Comparison of ENCODE assay signal across 11 cellular contexts in the genomic region with DNA sequence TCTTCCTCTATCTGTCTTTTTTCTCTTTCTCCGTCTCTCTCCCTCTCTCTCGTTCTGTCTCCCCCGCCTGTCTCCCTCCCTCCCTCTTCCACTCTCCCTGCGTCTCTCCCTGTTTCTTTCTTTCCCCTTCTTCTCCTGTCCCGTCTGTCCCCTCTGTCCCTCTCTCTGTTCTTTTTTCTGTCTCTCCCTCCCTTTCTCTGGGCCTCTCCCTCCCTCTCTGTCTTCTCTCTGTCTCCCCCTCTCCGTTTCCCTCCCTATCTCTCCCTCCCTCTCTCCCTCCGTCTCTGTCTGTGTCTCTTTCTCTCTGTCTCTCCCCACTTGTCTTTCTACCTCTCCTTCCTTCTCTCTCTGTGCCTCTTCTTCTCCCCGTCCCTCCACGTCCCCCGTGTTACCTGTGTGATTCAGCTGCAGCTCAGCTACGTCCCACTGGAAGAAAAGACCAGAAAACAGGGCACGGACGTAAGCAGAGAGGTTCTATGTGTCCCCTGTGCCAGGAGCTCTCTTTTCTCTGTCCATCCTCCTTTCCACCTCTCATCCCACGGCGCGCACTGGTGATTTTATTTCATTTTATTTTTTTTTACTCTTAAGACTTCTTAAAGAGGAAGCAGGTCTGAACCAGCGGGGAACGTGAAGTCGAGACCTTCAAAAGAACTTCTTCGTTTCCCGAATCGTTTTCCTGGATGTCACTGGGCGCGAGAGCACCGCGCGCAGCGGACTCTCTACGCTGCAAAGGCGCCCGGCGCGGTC. TPM values are rescaled to one million over a fixed set of nuclear protein-coding genes. Genes with fewer than 3 reads are reported as not detected.
DNase-seq lines count a peak whose midpoint lies in the region; ATAC-seq and TF ChIP-seq lines count a peak whose summit lies in the region.
"Had no signal": no experiment of that assay in that cellular context is flagged by ENCODE, and none has a peak within 500 bp of the region (broad histone marks: within the 10 kb centered on the region; RNA-seq: fewer than 3 reads in every experiment).

No MANE protein-coding gene starts in this region.

- peak overlapping the region; percentile 29; the same call in 1 of the 2 replicates for H2AFZ ChIP-seq in PC-3 (ENCODE audit: low read length)

- H3K9me2 ChIP-seq in PC-3 (replicated peaks; ENCODE audit: low read length), result no peaks in the 10 kb centered on the region

- H3K27me3 Mint-ChIP-seq in activated CD4-positive, alpha-beta T cell treated with anti-CD3 and anti-CD28 coated beads, Interleukin-2, amount 10 ng/mL, durations not matched to agents 24 days and 14 days, result peaks cover 44% of the 10 kb centered on the region
- H3K27me3 Mint-ChIP-seq in dendritic cell treated with granulocyte-macrophage colony-stimulating factor and Interleukin-4, amounts not matched to agents 40 ng/mL and 50 ng/mL, for 4 days, result peaks cover 92% of the 10 kb centered on the region
- H3K27me3 Mint-ChIP-seq in endothelial cell (ENCODE audit: unreplicated experiment), result peaks cover 37% of the 10 kb centered on the region

- 3 to 5% (median 4%) methylated on average over 33 of the region's 33 CpGs for WGBS in spleen, 5 donors

- TF ChIP-seq CTCF in PC-3 (conservative IDR thresholded peaks at IDR 0.05; ENCODE audit: low read depth, low read length), result no peak
- no peak for TF ChIP-seq CTCF in spleen (IDR thresholded peaks at IDR 0.05 in 8 of 11, conservative IDR thresholded peaks at IDR 0.05 in 3 of 11)
- no peak for TF ChIP-seq CTCF in endothelial cell (IDR thresholded peaks at IDR 0.05; ENCODE audit: unreplicated experiment)

- H3K4me3 Mint-ChIP-seq in activated CD4-positive, alpha-beta T cell treated with anti-CD3 and anti-CD28 coated beads, Interleukin-2, amount 10 ng/mL, durations not matched to agents 24 days and 14 days, result peak overlapping the region; percentile 91
- no peak overlapping the region for H3K4me3 Mint-ChIP-seq in dendritic cell treated with granulocyte-macrophage colony-stimulating factor and Interleukin-4, amounts not matched to agents 40 ng/mL and 50 ng/mL, for 4 days
- no peak overlapping the region for H3K4me3 Mint-ChIP-seq in endothelial cell (ENCODE audit: unreplicated experiment)

- BruUV-seq in PC-3 (replicated peaks; lab: Mats Ljungman, UMichigan), result no TSS peak

- H3K4me1 Mint-ChIP-seq in activated CD4-positive, alpha-beta T cell treated with anti-CD3 and anti-CD28 coated beads, Interleukin-2, amount 10 ng/mL, durations not matched to agents 24 days and 14 days, result peaks cover 60% of the 10 kb centered on the region
- peaks cover 61% of the 10 kb centered on the region for H3K4me1 Mint-ChIP-seq in dendritic cell treated with granulocyte-macrophage colony-stimulating factor and Interleukin-4, amounts not matched to agents 40 ng/mL and 50 ng/mL, for 4 days (ENCODE audit: low read depth)
- H3K4me1 Mint-ChIP-seq in endothelial cell (ENCODE audit: unreplicated experiment), result peaks cover 24% of the 10 kb centered on the region

- peak overlapping the region; percentile 58 for H3K4me2 ChIP-seq in PC-3 (ENCODE audit: low read length)

- H3K27ac ChIP-seq in PC-3 (ENCODE audit: low read length) (no peak overlapping the region), spleen (peak overlapping the region in 2 of 8 donors; percentile 28 to 46)
- H3K27ac ChIP-seq: tibial artery had no signal

- no peaks in the 10 kb centered on the region for H3K36me3 ChIP-seq in PC-3 (ENCODE audit: low read depth, low read length)
- H3K36me3 ChIP-seq in spleen, result no peaks in the 10 kb centered on the region
- H3K36me3 ChIP-seq: tibial artery had no signal

- H3K4me1 ChIP-seq in PC-3 (ENCODE audit: insufficient read depth, low read length), result peaks cover 3% of the 10 kb centered on the region; the same call in 1 of the 2 replicates
- H3K4me1 ChIP-seq in spleen, result peaks cover 23 to 58% (median 49%) of the 10 kb centered on the region in 6 donors

- H3K4me3 ChIP-seq in PC-3 (ENCODE audit: low read length) (peak overlapping the region; percentile 40; the same call in 1 of the 2 replicates), spleen (peak overlapping the region; percentile 9 to 67 (median 30))
- H3K4me3 ChIP-seq: lung, tibial artery had no signal

- H3K36me3 Mint-ChIP-seq in activated CD4-positive, alpha-beta T cell treated with anti-CD3 and anti-CD28 coated beads, Interleukin-2, amount 10 ng/mL, durations not matched to agents 24 days and 14 days (ENCODE audit: low read depth), result peaks cover 29% of the 10 kb centered on the region
- no peaks in the 10 kb centered on the region for H3K36me3 Mint-ChIP-seq in dendritic cell treated with granulocyte-macrophage colony-stimulating factor and Interleukin-4, amounts not matched to agents 40 ng/mL and 50 ng/mL, for 4 days (ENCODE audit: low read depth)
- H3K36me3 Mint-ChIP-seq in endothelial cell (ENCODE audit: low read depth, unreplicated experiment), result peaks cover 14% of the 10 kb centered on the region

- H4K20me1 ChIP-seq in PC-3 (ENCODE audit: low read length), result no peaks in the 10 kb centered on the region

- H3K79me2 ChIP-seq in PC-3 (ENCODE audit: low read length), result no peaks in the 10 kb centered on the region

- no peak for TF ChIP-seq POLR2A in spleen (IDR thresholded peaks at IDR 0.05)

- no peaks in the 10 kb centered on the region for H3F3A ChIP-seq in PC-3 (ENCODE audit: low read length, unreplicated experiment)

- CTCF ChIA-PET in PC-3 (lab: Charles Lee), result no interaction called here

- peak overlapping the region; percentile 50 for H3K27ac Mint-ChIP-seq in activated CD4-positive, alpha-beta T cell treated with anti-CD3 and anti-CD28 coated beads, Interleukin-2, amount 10 ng/mL, durations not matched to agents 24 days and 14 days
- H3K27ac Mint-ChIP-seq in dendritic cell treated with granulocyte-macrophage colony-stimulating factor and Interleukin-4, amounts not matched to agents 40 ng/mL and 50 ng/mL, for 4 days, result peak overlapping the region; percentile 16
- no peak overlapping the region for H3K27ac Mint-ChIP-seq in endothelial cell (ENCODE audit: unreplicated experiment)

- no peak overlapping the region for H3K9ac ChIP-seq in PC-3 (ENCODE audit: low read length)

- intact Hi-C loops in activated CD4-positive, alpha-beta T cell treated with anti-CD3 and anti-CD28 coated beads, Interleukin-2, amount 10 ng/mL, durations not matched to agents 24 days and 14 days (cut with micrococcal nuclease), result loop anchor here (2.0 to 10.0 kb wide), 5 partner anchors 33 to 165 kb away; a partner anchor contains a TSS
- intact Hi-C loops in PC-3 (cut with micrococcal nuclease) (no loop called here), spleen (cut with DNase I; ENCODE audit: low total_unique reads) (no loop called here)
- intact Hi-C loops in dendritic cell treated with granulocyte-macrophage colony-stimulating factor and Interleukin-4, amounts not matched to agents 40 ng/mL and 50 ng/mL, for 4 days (cut with micrococcal nuclease), result loop anchor here (10.0 kb wide), 1 partner anchor 55 kb away; a partner anchor contains a TSS

- no peak for ATAC-seq in PC-3
- ATAC-seq in HG03025 (IDR thresholded peaks at IDR 0.05; ENCODE audit: low FRiP score, unreplicated experiment), result no peak

- H3K27me3 ChIP-seq in PC-3 (ENCODE audit: low read length), result peaks cover 74% of the 10 kb centered on the region
- H3K27me3 ChIP-seq in spleen (replicated peaks in 1 of 7), result peaks cover 7 to 100% (median 57%) of the 10 kb centered on the region in 7 donors

- H3K9me3 Mint-ChIP-seq in activated CD4-positive, alpha-beta T cell treated with anti-CD3 and anti-CD28 coated beads, Interleukin-2, amount 10 ng/mL, durations not matched to agents 24 days and 14 days, result no peaks in the 10 kb centered on the region
- no peaks in the 10 kb centered on the region for H3K9me3 Mint-ChIP-seq in dendritic cell treated with granulocyte-macrophage colony-stimulating factor and Interleukin-4, amounts not matched to agents 40 ng/mL and 50 ng/mL, for 4 days
- H3K9me3 Mint-ChIP-seq in endothelial cell (ENCODE audit: unreplicated experiment), result peaks cover 10% of the 10 kb centered on the region

- H3K9me3 ChIP-seq in PC-3 (ENCODE audit: low read length) (no peaks in the 10 kb centered on the region), spleen (no peaks in the 10 kb centered on the region)
- H3K9me3 ChIP-seq: tibial artery had no signal

- no peak for DNase-seq in activated CD4-positive, alpha-beta T cell treated with anti-CD3 and anti-CD28 coated beads, Interleukin-2, amount 10 ng/mL, durations not matched to agents 24 days and 14 days
- no peak for DNase-seq in activated CD4-positive, alpha-beta T cell treated with anti-CD3 and anti-CD28 coated beads for 1 hour
- DNase-seq in PC-3 (no peak), spleen (no peak), endothelial cell (ENCODE audit: low spot score) (no peak)
- DNase-seq in activated effector memory CD4-positive, alpha-beta T cell treated with anti-CD3 and anti-CD28 coated beads, Interleukin-2, amount 50 U/mL, for 16 hours, result no peak
- DNase-seq: NCI-H82, tibial artery had no signal

- POLR2A ChIA-PET in PC-3 (lab: Charles Lee; ENCODE audit: unreplicated experiment), result no interaction called here

RNA-seq across cellular contexts. Expression of a gene that starts 1.1 kb away (rescaled TPM):
- 46.8 and 47.4 TPM in 2 replicates for total RNA-seq in activated CD4-positive, alpha-beta T cell treated with anti-CD3 and anti-CD28 coated beads, Interleukin-2, amount 10 ng/mL, durations not matched to agents 24 days and 14 days
- 2.3 and 2.6 TPM in 2 replicates for total RNA-seq in PC-3 (2014; rRNA removed)
- 1 to 10 TPM in 6 of 7 donors, under 1 TPM in 1; 0.69 to 7.3 (median 3.0) TPM for total RNA-seq in spleen
- 1 to 10 TPM; 3.6 to 6.6 (median 3.9) TPM for polyA plus RNA-seq in spleen
- total RNA-seq in endothelial cell (ENCODE audit: unreplicated experiment), result 0.51 TPM

RNA-seq across cellular contexts. Expression of a gene that starts 59.1 kb away (rescaled TPM):
- total RNA-seq in activated CD4-positive, alpha-beta T cell treated with anti-CD3 and anti-CD28 coated beads, Interleukin-2, amount 10 ng/mL, durations not matched to agents 24 days and 14 days, result 6.1 and 6.4 TPM in 2 replicates
- 9.6 and 12.5 TPM in 2 replicates for total RNA-seq in PC-3 (2014; rRNA removed)
- total RNA-seq in spleen, result 1 to 10 TPM in 6 of 7 donors, under 1 TPM in 1; 0.72 to 4.1 (median 3.3) TPM
- polyA plus RNA-seq in spleen, result 1 to 10 TPM; 1.5 to 3.1 (median 2.7) TPM
- total RNA-seq in endothelial cell (ENCODE audit: unreplicated experiment), result 3.0 TPM

Comparison
In these comparisons a context has a peak if more than half of its experiments do, and no peak if none do; other contexts are left out.
1. intact Hi-C loops: an anchor here in activated CD4-positive, alpha-beta T cell treated with anti-CD3 and anti-CD28 coated beads, Interleukin-2, amount 10 ng/mL, durations not matched to agents 24 days and 14 days (2.0 to 10.0 kb wide) and dendritic cell treated with granulocyte-macrophage colony-stimulating factor and Interleukin-4, amounts not matched to agents 40 ng/mL and 50 ng/mL, for 4 days (10.0 kb wide); none called in PC-3 and spleen.